Comparison of ENCODE assay signal across 1 cellular context in genomic region chr9:129619787-129620668, GRCh38.
A peak's percentile ranks its signal among the peaks of the same experiment; 100 is the strongest.
TF ChIP-seq lines count a peak whose summit lies in the region.

No MANE protein-coding gene starts in this region.

TF ChIP-seq in HepG2, 621 proteins besides CTCF, POLR2A, EP300 and RAD21 (continues in another document):
- TF ChIP-seq KDM2A (CRISPR knock-in tag; IDR thresholded peaks at IDR 0.05; ENCODE audit: borderline replicate concordance, low read depth) (peak; percentile 82), RBFOX2 (IDR thresholded peaks at IDR 0.05; ENCODE audit: low read depth, low read length) (peak; percentile 51), ZNF816 (CRISPR knock-in tag; IDR thresholded peaks at IDR 0.05; ENCODE audit: borderline replicate concordance) (no peak), PATZ1 (CRISPR knock-in tag; IDR thresholded peaks at IDR 0.05) (peak; percentile 85), ZKSCAN5 (CRISPR knock-in tag; IDR thresholded peaks at IDR 0.05) (no peak), ZNF253 (CRISPR knock-in tag; IDR thresholded peaks at IDR 0.05; ENCODE audit: borderline replicate concordance) (peak; percentile 75; the same call in 1 of the 2 replicates), ZNF547 (CRISPR knock-in tag; IDR thresholded peaks at IDR 0.05) (peak; percentile 69; the same call in 1 of the 2 replicates), ZGPAT (CRISPR knock-in tag; IDR thresholded peaks at IDR 0.05) (0 out of 2 replicates have a peak, but pooled peaks have one; percentile 28), ZNF616 (CRISPR knock-in tag; IDR thresholded peaks at IDR 0.05; ENCODE audit: low read depth) (no peak), CEBPZ (IDR thresholded peaks at IDR 0.05; ENCODE audit: low read length) (no peak), TFDP1 (CRISPR knock-in tag; IDR thresholded peaks at IDR 0.05; ENCODE audit: borderline replicate concordance) (peak; percentile 38; the same call in 1 of the 2 replicates), ZNF776 (CRISPR knock-in tag; IDR thresholded peaks at IDR 0.05) (peak; percentile 37; the same call in 1 of the 2 replicates), ZNF709 (CRISPR knock-in tag; IDR thresholded peaks at IDR 0.05) (peak; percentile 77), ARNTL (CRISPR knock-in tag; IDR thresholded peaks at IDR 0.05) (no peak), SRY (CRISPR knock-in tag; IDR thresholded peaks at IDR 0.05) (0 out of 2 replicates have a peak, but pooled peaks have one; percentile 37), ZNF234 (CRISPR knock-in tag; conservative IDR thresholded peaks at IDR 0.05) (no peak), RNF2 (conservative IDR thresholded peaks at IDR 0.05; ENCODE audit: low read depth) (0 out of 2 replicates have a peak, but pooled peaks have one; percentile 32), TBX3 (IDR thresholded peaks at IDR 0.05; ENCODE audit: borderline replicate concordance) (no peak), ZNF615 (CRISPR knock-in tag; IDR thresholded peaks at IDR 0.05; ENCODE audit: borderline replicate concordance) (no peak), YY1 (IDR thresholded peaks at IDR 0.05; ENCODE audit: insufficient read depth, insufficient replicate concordance, low read depth, low read length) (peak; percentile 4), RFXAP (CRISPR knock-in tag; IDR thresholded peaks at IDR 0.05; ENCODE audit: borderline replicate concordance) (0 out of 2 replicates have a peak, but pooled peaks have one; percentile 25), MBD4 (IDR thresholded peaks at IDR 0.05; ENCODE audit: borderline replicate concordance, low read length) (no peak), AKAP8 (CRISPR knock-in tag; IDR thresholded peaks at IDR 0.05) (peak; percentile 98), ZNF563 (CRISPR knock-in tag; IDR thresholded peaks at IDR 0.05) (peak; percentile 74), MEIS1 (CRISPR knock-in tag; IDR thresholded peaks at IDR 0.05; ENCODE audit: borderline replicate concordance) (no peak; the same call in 1 of the 2 replicates), ZFX (CRISPR knock-in tag; IDR thresholded peaks at IDR 0.05; ENCODE audit: low read depth) (peak; percentile 53; the same call in 1 of the 2 replicates), FOSL1 (CRISPR knock-in tag; IDR thresholded peaks at IDR 0.05; ENCODE audit: borderline replicate concordance) (no peak), SALL1 (CRISPR knock-in tag; IDR thresholded peaks at IDR 0.05) (peak; percentile 40; the same call in 1 of the 2 replicates), ZNF605 (CRISPR knock-in tag; IDR thresholded peaks at IDR 0.05) (no peak), SPEN (CRISPR knock-in tag; IDR thresholded peaks at IDR 0.05; ENCODE audit: low read depth) (peak; percentile 17; the same call in 1 of the 2 replicates), ZFP36L1 (CRISPR knock-in tag; IDR thresholded peaks at IDR 0.05) (0 out of 2 replicates have a peak, but pooled peaks have one; percentile 34), HMGXB4 (CRISPR knock-in tag; IDR thresholded peaks at IDR 0.05; ENCODE audit: borderline replicate concordance in 1 of 2, low read depth in 1 of 2) (peak in 1 of 2 experiments; percentile 60; a peak in 1 of 4 replicates), ZNF446 (CRISPR knock-in tag; IDR thresholded peaks at IDR 0.05) (0 out of 2 replicates have a peak, but pooled peaks have one; percentile 24), ZBTB7B (CRISPR knock-in tag; IDR thresholded peaks at IDR 0.05) (0 out of 2 replicates have a peak, but pooled peaks have one; percentile 36)
- TF ChIP-seq, protein P1, sequence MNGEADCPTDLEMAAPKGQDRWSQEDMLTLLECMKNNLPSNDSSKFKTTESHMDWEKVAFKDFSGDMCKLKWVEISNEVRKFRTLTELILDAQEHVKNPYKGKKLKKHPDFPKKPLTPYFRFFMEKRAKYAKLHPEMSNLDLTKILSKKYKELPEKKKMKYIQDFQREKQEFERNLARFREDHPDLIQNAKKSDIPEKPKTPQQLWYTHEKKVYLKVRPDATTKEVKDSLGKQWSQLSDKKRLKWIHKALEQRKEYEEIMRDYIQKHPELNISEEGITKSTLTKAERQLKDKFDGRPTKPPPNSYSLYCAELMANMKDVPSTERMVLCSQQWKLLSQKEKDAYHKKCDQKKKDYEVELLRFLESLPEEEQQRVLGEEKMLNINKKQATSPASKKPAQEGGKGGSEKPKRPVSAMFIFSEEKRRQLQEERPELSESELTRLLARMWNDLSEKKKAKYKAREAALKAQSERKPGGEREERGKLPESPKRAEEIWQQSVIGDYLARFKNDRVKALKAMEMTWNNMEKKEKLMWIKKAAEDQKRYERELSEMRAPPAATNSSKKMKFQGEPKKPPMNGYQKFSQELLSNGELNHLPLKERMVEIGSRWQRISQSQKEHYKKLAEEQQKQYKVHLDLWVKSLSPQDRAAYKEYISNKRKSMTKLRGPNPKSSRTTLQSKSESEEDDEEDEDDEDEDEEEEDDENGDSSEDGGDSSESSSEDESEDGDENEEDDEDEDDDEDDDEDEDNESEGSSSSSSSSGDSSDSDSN (CRISPR knock-in tag; IDR thresholded peaks at IDR 0.05): peak; percentile 72; the same call in 1 of the 2 replicates
- TF ChIP-seq, protein P2, sequence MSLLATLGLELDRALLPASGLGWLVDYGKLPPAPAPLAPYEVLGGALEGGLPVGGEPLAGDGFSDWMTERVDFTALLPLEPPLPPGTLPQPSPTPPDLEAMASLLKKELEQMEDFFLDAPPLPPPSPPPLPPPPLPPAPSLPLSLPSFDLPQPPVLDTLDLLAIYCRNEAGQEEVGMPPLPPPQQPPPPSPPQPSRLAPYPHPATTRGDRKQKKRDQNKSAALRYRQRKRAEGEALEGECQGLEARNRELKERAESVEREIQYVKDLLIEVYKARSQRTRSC (CRISPR knock-in tag; IDR thresholded peaks at IDR 0.05; ENCODE audit: low read depth): no peak
- TF ChIP-seq, protein P3, sequence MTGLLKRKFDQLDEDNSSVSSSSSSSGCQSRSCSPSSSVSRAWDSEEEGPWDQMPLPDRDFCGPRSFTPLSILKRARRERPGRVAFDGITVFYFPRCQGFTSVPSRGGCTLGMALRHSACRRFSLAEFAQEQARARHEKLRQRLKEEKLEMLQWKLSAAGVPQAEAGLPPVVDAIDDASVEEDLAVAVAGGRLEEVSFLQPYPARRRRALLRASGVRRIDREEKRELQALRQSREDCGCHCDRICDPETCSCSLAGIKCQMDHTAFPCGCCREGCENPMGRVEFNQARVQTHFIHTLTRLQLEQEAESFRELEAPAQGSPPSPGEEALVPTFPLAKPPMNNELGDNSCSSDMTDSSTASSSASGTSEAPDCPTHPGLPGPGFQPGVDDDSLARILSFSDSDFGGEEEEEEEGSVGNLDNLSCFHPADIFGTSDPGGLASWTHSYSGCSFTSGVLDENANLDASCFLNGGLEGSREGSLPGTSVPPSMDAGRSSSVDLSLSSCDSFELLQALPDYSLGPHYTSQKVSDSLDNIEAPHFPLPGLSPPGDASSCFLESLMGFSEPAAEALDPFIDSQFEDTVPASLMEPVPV (CRISPR knock-in tag; IDR thresholded peaks at IDR 0.05): 0 out of 2 replicates have a peak, but pooled peaks have one; percentile 43
- TF ChIP-seq, protein P4, sequence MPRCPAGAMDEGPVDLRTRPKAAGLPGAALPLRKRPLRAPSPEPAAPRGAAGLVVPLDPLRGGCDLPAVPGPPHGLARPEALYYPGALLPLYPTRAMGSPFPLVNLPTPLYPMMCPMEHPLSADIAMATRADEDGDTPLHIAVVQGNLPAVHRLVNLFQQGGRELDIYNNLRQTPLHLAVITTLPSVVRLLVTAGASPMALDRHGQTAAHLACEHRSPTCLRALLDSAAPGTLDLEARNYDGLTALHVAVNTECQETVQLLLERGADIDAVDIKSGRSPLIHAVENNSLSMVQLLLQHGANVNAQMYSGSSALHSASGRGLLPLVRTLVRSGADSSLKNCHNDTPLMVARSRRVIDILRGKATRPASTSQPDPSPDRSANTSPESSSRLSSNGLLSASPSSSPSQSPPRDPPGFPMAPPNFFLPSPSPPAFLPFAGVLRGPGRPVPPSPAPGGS (CRISPR knock-in tag; IDR thresholded peaks at IDR 0.05): peak; percentile 75
- TF ChIP-seq, protein P5, sequence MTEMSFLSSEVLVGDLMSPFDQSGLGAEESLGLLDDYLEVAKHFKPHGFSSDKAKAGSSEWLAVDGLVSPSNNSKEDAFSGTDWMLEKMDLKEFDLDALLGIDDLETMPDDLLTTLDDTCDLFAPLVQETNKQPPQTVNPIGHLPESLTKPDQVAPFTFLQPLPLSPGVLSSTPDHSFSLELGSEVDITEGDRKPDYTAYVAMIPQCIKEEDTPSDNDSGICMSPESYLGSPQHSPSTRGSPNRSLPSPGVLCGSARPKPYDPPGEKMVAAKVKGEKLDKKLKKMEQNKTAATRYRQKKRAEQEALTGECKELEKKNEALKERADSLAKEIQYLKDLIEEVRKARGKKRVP (CRISPR knock-in tag; IDR thresholded peaks at IDR 0.05): no peak
- TF ChIP-seq, protein P6, sequence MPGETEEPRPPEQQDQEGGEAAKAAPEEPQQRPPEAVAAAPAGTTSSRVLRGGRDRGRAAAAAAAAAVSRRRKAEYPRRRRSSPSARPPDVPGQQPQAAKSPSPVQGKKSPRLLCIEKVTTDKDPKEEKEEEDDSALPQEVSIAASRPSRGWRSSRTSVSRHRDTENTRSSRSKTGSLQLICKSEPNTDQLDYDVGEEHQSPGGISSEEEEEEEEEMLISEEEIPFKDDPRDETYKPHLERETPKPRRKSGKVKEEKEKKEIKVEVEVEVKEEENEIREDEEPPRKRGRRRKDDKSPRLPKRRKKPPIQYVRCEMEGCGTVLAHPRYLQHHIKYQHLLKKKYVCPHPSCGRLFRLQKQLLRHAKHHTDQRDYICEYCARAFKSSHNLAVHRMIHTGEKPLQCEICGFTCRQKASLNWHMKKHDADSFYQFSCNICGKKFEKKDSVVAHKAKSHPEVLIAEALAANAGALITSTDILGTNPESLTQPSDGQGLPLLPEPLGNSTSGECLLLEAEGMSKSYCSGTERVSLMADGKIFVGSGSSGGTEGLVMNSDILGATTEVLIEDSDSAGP (CRISPR knock-in tag; IDR thresholded peaks at IDR 0.05; ENCODE audit: borderline replicate concordance): peak; percentile 59
